In the genomic region with DNA sequence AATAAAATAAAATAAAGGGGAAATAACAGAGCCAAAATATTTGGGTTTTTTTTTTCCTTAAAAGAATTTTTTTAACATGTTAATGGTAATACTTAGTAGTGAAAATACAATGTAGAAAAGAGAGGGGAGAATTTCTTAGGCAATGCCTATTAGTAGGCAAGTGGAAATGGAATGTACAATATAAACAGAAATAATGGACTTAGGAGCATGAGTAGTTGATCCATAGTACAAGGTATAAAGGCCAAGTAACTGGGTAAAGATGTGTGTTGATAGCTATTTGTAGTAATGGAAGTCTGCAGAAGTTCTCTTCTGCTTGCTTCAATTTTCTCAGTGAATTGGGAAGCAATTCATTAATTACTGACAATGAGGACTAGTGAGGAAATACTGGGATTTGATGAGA, we compare ENCODE assay signal across 1 cellular context.
TF ChIP-seq lines count a peak whose summit lies in the region.

No MANE protein-coding gene starts in this region.

TF ChIP-seq in HepG2, 621 proteins besides CTCF, POLR2A, EP300 and RAD21:
- TF ChIP-seq, protein P1, sequence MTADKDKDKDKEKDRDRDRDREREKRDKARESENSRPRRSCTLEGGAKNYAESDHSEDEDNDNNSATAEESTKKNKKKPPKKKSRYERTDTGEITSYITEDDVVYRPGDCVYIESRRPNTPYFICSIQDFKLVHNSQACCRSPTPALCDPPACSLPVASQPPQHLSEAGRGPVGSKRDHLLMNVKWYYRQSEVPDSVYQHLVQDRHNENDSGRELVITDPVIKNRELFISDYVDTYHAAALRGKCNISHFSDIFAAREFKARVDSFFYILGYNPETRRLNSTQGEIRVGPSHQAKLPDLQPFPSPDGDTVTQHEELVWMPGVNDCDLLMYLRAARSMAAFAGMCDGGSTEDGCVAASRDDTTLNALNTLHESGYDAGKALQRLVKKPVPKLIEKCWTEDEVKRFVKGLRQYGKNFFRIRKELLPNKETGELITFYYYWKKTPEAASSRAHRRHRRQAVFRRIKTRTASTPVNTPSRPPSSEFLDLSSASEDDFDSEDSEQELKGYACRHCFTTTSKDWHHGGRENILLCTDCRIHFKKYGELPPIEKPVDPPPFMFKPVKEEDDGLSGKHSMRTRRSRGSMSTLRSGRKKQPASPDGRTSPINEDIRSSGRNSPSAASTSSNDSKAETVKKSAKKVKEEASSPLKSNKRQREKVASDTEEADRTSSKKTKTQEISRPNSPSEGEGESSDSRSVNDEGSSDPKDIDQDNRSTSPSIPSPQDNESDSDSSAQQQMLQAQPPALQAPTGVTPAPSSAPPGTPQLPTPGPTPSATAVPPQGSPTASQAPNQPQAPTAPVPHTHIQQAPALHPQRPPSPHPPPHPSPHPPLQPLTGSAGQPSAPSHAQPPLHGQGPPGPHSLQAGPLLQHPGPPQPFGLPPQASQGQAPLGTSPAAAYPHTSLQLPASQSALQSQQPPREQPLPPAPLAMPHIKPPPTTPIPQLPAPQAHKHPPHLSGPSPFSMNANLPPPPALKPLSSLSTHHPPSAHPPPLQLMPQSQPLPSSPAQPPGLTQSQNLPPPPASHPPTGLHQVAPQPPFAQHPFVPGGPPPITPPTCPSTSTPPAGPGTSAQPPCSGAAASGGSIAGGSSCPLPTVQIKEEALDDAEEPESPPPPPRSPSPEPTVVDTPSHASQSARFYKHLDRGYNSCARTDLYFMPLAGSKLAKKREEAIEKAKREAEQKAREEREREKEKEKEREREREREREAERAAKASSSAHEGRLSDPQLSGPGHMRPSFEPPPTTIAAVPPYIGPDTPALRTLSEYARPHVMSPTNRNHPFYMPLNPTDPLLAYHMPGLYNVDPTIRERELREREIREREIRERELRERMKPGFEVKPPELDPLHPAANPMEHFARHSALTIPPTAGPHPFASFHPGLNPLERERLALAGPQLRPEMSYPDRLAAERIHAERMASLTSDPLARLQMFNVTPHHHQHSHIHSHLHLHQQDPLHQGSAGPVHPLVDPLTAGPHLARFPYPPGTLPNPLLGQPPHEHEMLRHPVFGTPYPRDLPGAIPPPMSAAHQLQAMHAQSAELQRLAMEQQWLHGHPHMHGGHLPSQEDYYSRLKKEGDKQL (CRISPR knock-in tag; IDR thresholded peaks at IDR 0.05; ENCODE audit: low read depth) = no peak
- no peak for TF ChIP-seq CENPX (CRISPR knock-in tag; IDR thresholded peaks at IDR 0.05)
- TF ChIP-seq JUN (CRISPR knock-in tag; IDR thresholded peaks at IDR 0.05) = no peak
- TF ChIP-seq, protein P2, sequence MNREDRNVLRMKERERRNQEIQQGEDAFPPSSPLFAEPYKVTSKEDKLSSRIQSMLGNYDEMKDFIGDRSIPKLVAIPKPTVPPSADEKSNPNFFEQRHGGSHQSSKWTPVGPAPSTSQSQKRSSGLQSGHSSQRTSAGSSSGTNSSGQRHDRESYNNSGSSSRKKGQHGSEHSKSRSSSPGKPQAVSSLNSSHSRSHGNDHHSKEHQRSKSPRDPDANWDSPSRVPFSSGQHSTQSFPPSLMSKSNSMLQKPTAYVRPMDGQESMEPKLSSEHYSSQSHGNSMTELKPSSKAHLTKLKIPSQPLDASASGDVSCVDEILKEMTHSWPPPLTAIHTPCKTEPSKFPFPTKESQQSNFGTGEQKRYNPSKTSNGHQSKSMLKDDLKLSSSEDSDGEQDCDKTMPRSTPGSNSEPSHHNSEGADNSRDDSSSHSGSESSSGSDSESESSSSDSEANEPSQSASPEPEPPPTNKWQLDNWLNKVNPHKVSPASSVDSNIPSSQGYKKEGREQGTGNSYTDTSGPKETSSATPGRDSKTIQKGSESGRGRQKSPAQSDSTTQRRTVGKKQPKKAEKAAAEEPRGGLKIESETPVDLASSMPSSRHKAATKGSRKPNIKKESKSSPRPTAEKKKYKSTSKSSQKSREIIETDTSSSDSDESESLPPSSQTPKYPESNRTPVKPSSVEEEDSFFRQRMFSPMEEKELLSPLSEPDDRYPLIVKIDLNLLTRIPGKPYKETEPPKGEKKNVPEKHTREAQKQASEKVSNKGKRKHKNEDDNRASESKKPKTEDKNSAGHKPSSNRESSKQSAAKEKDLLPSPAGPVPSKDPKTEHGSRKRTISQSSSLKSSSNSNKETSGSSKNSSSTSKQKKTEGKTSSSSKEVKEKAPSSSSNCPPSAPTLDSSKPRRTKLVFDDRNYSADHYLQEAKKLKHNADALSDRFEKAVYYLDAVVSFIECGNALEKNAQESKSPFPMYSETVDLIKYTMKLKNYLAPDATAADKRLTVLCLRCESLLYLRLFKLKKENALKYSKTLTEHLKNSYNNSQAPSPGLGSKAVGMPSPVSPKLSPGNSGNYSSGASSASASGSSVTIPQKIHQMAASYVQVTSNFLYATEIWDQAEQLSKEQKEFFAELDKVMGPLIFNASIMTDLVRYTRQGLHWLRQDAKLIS (CRISPR knock-in tag; IDR thresholded peaks at IDR 0.05) = no peak
- peak; percentile 80 for TF ChIP-seq HNF4G (IDR thresholded peaks at IDR 0.05; ENCODE audit: borderline replicate concordance, low read depth, low read length)
- TF ChIP-seq HNF4G (CRISPR knock-in tag; IDR thresholded peaks at IDR 0.05; ENCODE audit: borderline replicate concordance, low read depth) = no peak
- TF ChIP-seq MEIS1 (CRISPR knock-in tag; IDR thresholded peaks at IDR 0.05; ENCODE audit: borderline replicate concordance) = no peak
- TF ChIP-seq, protein P3, sequence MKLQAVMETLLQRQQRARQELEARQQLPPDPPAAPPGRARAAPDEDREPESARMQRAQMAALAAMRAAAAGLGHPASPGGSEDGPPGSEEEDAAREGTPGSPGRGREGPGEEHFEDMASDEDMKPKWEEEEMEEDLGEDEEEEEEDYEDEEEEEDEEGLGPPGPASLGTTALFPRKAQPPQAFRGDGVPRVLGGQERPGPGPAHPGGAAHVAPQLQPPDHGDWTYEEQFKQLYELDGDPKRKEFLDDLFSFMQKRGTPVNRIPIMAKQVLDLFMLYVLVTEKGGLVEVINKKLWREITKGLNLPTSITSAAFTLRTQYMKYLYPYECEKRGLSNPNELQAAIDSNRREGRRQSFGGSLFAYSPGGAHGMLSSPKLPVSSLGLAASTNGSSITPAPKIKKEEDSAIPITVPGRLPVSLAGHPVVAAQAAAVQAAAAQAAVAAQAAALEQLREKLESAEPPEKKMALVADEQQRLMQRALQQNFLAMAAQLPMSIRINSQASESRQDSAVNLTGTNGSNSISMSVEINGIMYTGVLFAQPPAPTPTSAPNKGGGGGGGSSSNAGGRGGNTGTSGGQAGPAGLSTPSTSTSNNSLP (IDR thresholded peaks at IDR 0.05; ENCODE audit: low read depth, low read length) = peak; percentile 59; the same call in 1 of the 2 replicates
- TF ChIP-seq HNF4A (CRISPR knock-in tag; IDR thresholded peaks at IDR 0.05) = peak; percentile 75
- TF ChIP-seq ZNF713 (CRISPR knock-in tag; IDR thresholded peaks at IDR 0.05) = no peak
- TF ChIP-seq ZNF317 (CRISPR knock-in tag; IDR thresholded peaks at IDR 0.05) = peak; percentile 78
- 0 out of 2 replicates have a peak, but pooled peaks have one; percentile 9 for TF ChIP-seq RXRB (CRISPR knock-in tag; IDR thresholded peaks at IDR 0.05; ENCODE audit: borderline replicate concordance)
- TF ChIP-seq SMARCC2 (IDR thresholded peaks at IDR 0.05) = 0 out of 2 replicates have a peak, but pooled peaks have one; percentile 28
- TF ChIP-seq, protein P4, sequence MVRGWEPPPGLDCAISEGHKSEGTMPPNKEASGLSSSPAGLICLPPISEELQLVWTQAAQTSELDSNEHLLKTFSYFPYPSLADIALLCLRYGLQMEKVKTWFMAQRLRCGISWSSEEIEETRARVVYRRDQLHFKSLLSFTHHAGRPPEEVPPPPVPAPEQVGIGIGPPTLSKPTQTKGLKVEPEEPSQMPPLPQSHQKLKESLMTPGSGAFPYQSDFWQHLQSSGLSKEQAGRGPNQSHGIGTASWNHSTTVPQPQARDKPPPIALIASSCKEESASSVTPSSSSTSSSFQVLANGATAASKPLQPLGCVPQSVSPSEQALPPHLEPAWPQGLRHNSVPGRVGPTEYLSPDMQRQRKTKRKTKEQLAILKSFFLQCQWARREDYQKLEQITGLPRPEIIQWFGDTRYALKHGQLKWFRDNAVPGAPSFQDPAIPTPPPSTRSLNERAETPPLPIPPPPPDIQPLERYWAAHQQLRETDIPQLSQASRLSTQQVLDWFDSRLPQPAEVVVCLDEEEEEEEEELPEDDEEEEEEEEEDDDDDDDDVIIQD (CRISPR knock-in tag; IDR thresholded peaks at IDR 0.05; ENCODE audit: low read depth) = peak; percentile 33; the same call in 1 of the 2 replicates
- 0 out of 2 replicates have a peak, but pooled peaks have one; percentile 7 for TF ChIP-seq RARA (CRISPR knock-in tag; IDR thresholded peaks at IDR 0.05)
- TF ChIP-seq JUND (CRISPR knock-in tag; IDR thresholded peaks at IDR 0.05) = no peak
- peak; percentile 49; the same call in 1 of the 2 replicates for TF ChIP-seq MIXL1 (CRISPR knock-in tag; IDR thresholded peaks at IDR 0.05)
- peak; percentile 81; the same call in 1 of the 2 replicates for TF ChIP-seq NCOR1 (IDR thresholded peaks at IDR 0.05; ENCODE audit: borderline replicate concordance, low read length)
